Comparison of ENCODE assay signal across 12 cellular contexts in genomic region chr1:161009602-161010211, GRCh38. TPM values are rescaled to one million over a fixed set of nuclear protein-coding genes. Genes with fewer than 3 reads are reported as not detected.
"Had no signal": no experiment of that assay in that cellular context is flagged by ENCODE, and none has a peak within 500 bp of the region (broad histone marks: within the 10 kb centered on the region; RNA-seq: fewer than 3 reads in every experiment).

No MANE protein-coding gene starts in this region.

- H3K9me3 Mint-ChIP-seq: activated naive CD4-positive, alpha-beta T cell treated with anti-CD3 and anti-CD28 coated beads, Interleukin-2, amount 50 U/mL, for 24 hours; naive B cell had no signal

- H3K9me3 ChIP-seq: thyroid gland had no signal

- H3K27ac ChIP-seq: epithelial cell of prostate, parathyroid adenoma had no signal

- H3K4me3 ChIP-seq: thyroid gland had no signal

- DNase-seq: activated effector memory CD4-positive, alpha-beta T cell treated with Interleukin-2 at 50 U/mL for 16 hours; effector memory CD4-positive, alpha-beta T cell; kidney; naive B cell; retina; T-helper 2 cell had no signal

- H3K36me3 Mint-ChIP-seq: activated naive CD4-positive, alpha-beta T cell treated with anti-CD3 and anti-CD28 coated beads, Interleukin-2, amount 50 U/mL, for 24 hours; naive B cell had no signal

- H3K27me3 Mint-ChIP-seq: activated naive CD4-positive, alpha-beta T cell treated with anti-CD3 and anti-CD28 coated beads, Interleukin-2, amount 50 U/mL, for 24 hours; naive B cell had no signal

- H2AFZ ChIP-seq: parathyroid adenoma had no signal

- H3K27me3 ChIP-seq: thyroid gland had no signal

- ATAC-seq: SK-N-SH treated with all-trans-retinoic acid at 6 μM for 48 hours had no signal

- H3K4me3 Mint-ChIP-seq: activated naive CD4-positive, alpha-beta T cell treated with anti-CD3 and anti-CD28 coated beads, Interleukin-2, amount 50 U/mL, for 24 hours; naive B cell had no signal

- H3K36me3 ChIP-seq: thyroid gland had no signal

- H3K9ac ChIP-seq: parathyroid adenoma had no signal

- FAIRE-seq: kidney had no signal

RNA-seq across cellular contexts. Expression of gene ITLN2, which starts 55.1 kb away (rescaled TPM):
- total RNA-seq: kidney, skeletal muscle tissue, thyroid gland had no signal
